ENCODE assay signal across 27 cellular contexts in the genomic region with DNA sequence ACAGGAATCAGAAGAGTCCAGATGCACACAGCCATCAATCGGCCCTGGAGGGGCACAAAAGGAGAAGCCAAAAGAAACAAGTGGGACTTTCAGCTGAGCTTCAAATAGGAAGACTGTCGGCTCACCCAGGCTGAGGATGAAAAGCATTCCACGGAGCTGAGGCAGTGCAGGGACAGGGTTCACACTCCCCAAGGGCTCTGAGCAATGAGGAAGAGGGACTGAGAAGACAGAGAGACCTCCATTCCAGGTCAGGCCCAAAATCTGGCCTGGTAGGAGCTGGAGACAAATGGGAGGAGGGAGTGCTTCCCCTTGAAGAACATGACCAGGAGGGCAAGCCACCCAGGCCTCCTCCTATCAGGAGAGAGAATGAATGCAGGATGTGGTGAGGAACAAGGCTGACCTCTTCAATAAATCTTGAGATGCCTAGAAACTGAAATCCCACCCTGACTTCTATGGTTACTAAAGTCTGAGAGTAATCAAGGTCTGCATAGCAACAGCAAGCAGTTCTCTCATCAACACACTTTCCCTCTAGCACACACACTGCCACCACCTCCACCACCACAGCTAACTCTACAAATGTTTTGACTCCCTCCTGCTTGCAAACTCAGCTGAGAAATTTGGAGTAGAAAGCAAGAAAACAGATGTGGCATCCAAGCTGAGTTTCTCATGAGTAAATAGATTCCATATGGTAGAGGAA.
A peak's percentile ranks its signal among the peaks of the same experiment; 100 is the strongest.
DNase-seq lines count a peak whose midpoint lies in the region; ATAC-seq, FAIRE-seq and TF ChIP-seq lines count a peak whose summit lies in the region.
"Had no signal": no experiment of that assay in that cellular context is flagged by ENCODE, and none has a peak within 500 bp of the region (broad histone marks: within the 10 kb centered on the region; RNA-seq: fewer than 3 reads in every experiment).

No MANE protein-coding gene starts in this region.

- FAIRE-seq in GM12891 (lab: Jason Lieb, UNC): no peak
- FAIRE-seq: G401.6, GM12878, pancreas had no signal

- H3K4me3 Mint-ChIP-seq in mesothelial cell of epicardium: no peak overlapping the region
- H3K4me3 Mint-ChIP-seq: activated naive CD4-positive, alpha-beta T cell treated with anti-CD3 and anti-CD28 coated beads for 36 hours; activated T-cell treated with anti-CD3 and anti-CD28 coated beads, Interleukin-2, amount 50 U/mL, for 24 hours; CD4-positive, CD25-positive, alpha-beta regulatory T cell; central memory CD8-positive, alpha-beta T cell had no signal

- peaks cover 6% of the 10 kb centered on the region for H3K27me3 ChIP-seq in AG04450 (ENCODE audit: control insufficient read depth, insufficient read depth, low read length)
- H3K27me3 ChIP-seq: pancreas, right lobe of liver had no signal

- H3K27ac Mint-ChIP-seq in mesothelial cell of epicardium: peak overlapping the region; percentile 31
- H3K27ac Mint-ChIP-seq: activated naive CD4-positive, alpha-beta T cell treated with anti-CD3 and anti-CD28 coated beads for 36 hours; activated T-cell treated with anti-CD3 and anti-CD28 coated beads, Interleukin-2, amount 50 U/mL, for 24 hours had no signal

- H3K9me3 Mint-ChIP-seq in mesothelial cell of epicardium: peaks cover 5% of the 10 kb centered on the region
- H3K9me3 Mint-ChIP-seq: activated naive CD4-positive, alpha-beta T cell treated with anti-CD3 and anti-CD28 coated beads for 36 hours; activated T-cell treated with anti-CD3 and anti-CD28 coated beads, Interleukin-2, amount 50 U/mL, for 24 hours had no signal

- CTCF ChIA-PET in AG04450 (lab: Charles Lee): interaction anchor here (0.5 kb wide), 1 partner anchor 403 kb away, joined by 4 read pairs; no protein-coding TSS in a partner anchor

- no peak for TF ChIP-seq CTCF in AG04450 (IDR thresholded peaks at IDR 0.05; ENCODE audit: low read depth, low read length)
- TF ChIP-seq CTCF in choroid plexus epithelial cell (conservative IDR thresholded peaks at IDR 0.05; ENCODE audit: low read depth, low read length): no peak
- TF ChIP-seq CTCF in mesothelial cell of epicardium (IDR thresholded peaks at IDR 0.05; ENCODE audit: unreplicated experiment): no peak

- H3K4me3 ChIP-seq in AG04450 (ENCODE audit: low read depth, low read length): no peak overlapping the region
- no peak overlapping the region for H3K4me3 ChIP-seq in choroid plexus epithelial cell (ENCODE audit: low read depth, low read length)
- H3K4me3 ChIP-seq: GM12878, pancreas, PC-9, right lobe of liver had no signal

- no peaks in the 10 kb centered on the region for H3K27me3 Mint-ChIP-seq in mesothelial cell of epicardium (ENCODE audit: low read depth)
- H3K27me3 Mint-ChIP-seq: activated T-cell treated with anti-CD3 and anti-CD28 coated beads, Interleukin-2, amount 50 U/mL, for 24 hours; CD4-positive, CD25-positive, alpha-beta regulatory T cell; central memory CD8-positive, alpha-beta T cell had no signal

- no peak overlapping the region for H3K27ac ChIP-seq in AG04450 (ENCODE audit: low read depth, low read length)
- H3K27ac ChIP-seq: pancreas, PC-9, right lobe of liver had no signal

- peak; percentile 11 for DNase-seq in AG04450 (ENCODE audit: low read depth, low spot score)
- peak; percentile 79 for DNase-seq in GM04503 (ENCODE audit: low read depth)
- DNase-seq in choroid plexus epithelial cell (ENCODE audit: low read depth): peak; percentile 18
- DNase-seq in mesothelial cell of epicardium (ENCODE audit: low spot score in 2 of 2, unreplicated experiment in 2 of 2): no peak
- no peak for DNase-seq in stimulated activated CD4-positive, alpha-beta T cell treated with anti-CD3 and anti-CD28 coated beads, Interleukin-1b, Interleukin-23, amount 100 ng/mL, for 48 hours
- DNase-seq in GM12891 (ENCODE audit: insufficient read length, low spot score): no peak
- no peak for DNase-seq in HuH-7 (ENCODE audit: low spot score)
- DNase-seq: activated CD4-positive, alpha-beta T cell treated with anti-CD3 and anti-CD28 coated beads for 1 hour; activated CD8-positive, alpha-beta memory T cell treated with anti-CD3 and anti-CD28 coated beads for 24 hours; activated naive CD4-positive, alpha-beta T cell treated with anti-CD3 and anti-CD28 coated beads for 36 hours; activated T-cell treated with anti-CD3 and anti-CD28 coated beads, Interleukin-2, amount 50 U/mL, for 24 hours; CD4-positive, CD25-positive, alpha-beta regulatory T cell; DMS 273 treated with DMSO at 0.1 percent for 48 hours; kidney glomerular epithelial cell; NCI-H1092 treated with DMSO at 0.1 percent for 48 hours; NCI-H2029; NCI-H345; NCI-H82; pancreas; PC-9; right lobe of liver; SHP77 treated with DMSO at 0.1 percent for 48 hours; SW 1271 had no signal

- ATAC-seq in GM18505 (IDR thresholded peaks at IDR 0.05; ENCODE audit: unreplicated experiment): no peak
- ATAC-seq: GM12878, pancreas, right lobe of liver had no signal

- H3K9me3 ChIP-seq in AG04450 (ENCODE audit: control insufficient read depth, insufficient read depth, low read length): no peaks in the 10 kb centered on the region; the same call in 1 of the 2 replicates
- H3K9me3 ChIP-seq: pancreas, right lobe of liver had no signal

- POLR2A ChIA-PET in AG04450 (lab: Yijun Ruan, JAX): no interaction called here

- peaks cover 15% of the 10 kb centered on the region for H3K4me1 Mint-ChIP-seq in mesothelial cell of epicardium
- H3K4me1 Mint-ChIP-seq: CD4-positive, CD25-positive, alpha-beta regulatory T cell; central memory CD8-positive, alpha-beta T cell had no signal

- TF ChIP-seq POLR2A in GM12891 (IDR thresholded peaks at IDR 0.05; ENCODE audit: low read depth, low read length) (no peak), GM18505 (IDR thresholded peaks at IDR 0.05; ENCODE audit: borderline replicate concordance, extremely low read depth, insufficient read depth, insufficient read length) (no peak)

- no peaks in the 10 kb centered on the region for H3K36me3 Mint-ChIP-seq in mesothelial cell of epicardium

TF ChIP-seq in GM12891, 5 proteins besides CTCF, POLR2A, EP300 and RAD21:
- TF ChIP-seq TAF1 (IDR thresholded peaks at IDR 0.05; ENCODE audit: low read depth, low read length): no peak
- no peak for TF ChIP-seq SPI1 (IDR thresholded peaks at IDR 0.05; ENCODE audit: low read depth, low read length)
- TF ChIP-seq PAX5 (IDR thresholded peaks at IDR 0.05; ENCODE audit: insufficient read depth, low read length, severe bottlenecking): no peak
- no peak for TF ChIP-seq POLR2AphosphoS5 (IDR thresholded peaks at IDR 0.05; ENCODE audit: low read depth, low read length)
- no peak for TF ChIP-seq POU2F2 (IDR thresholded peaks at IDR 0.05; ENCODE audit: low read depth, low read length)

Comparison
In these comparisons a context has a peak if more than half of its experiments do, and no peak if none do; other contexts are left out.
1. DNase-seq: peak in AG04450 (single experiment), GM04503 (single experiment) and choroid plexus epithelial cell (single experiment); none in mesothelial cell of epicardium (0 of 2), stimulated activated CD4-positive, alpha-beta T cell treated with anti-CD3 and anti-CD28 coated beads, Interleukin-1b, Interleukin-23, amount 100 ng/mL, for 48 hours (single experiment), GM12891 (single experiment) and HuH-7 (single experiment).